Comparison of ENCODE assay signal across 14 cellular contexts in genomic region chr4:152427971-152428370, GRCh38.
A peak's percentile ranks its signal among the peaks of the same experiment; 100 is the strongest.
DNase-seq lines count a peak whose midpoint lies in the region; ATAC-seq, FAIRE-seq and TF ChIP-seq lines count a peak whose summit lies in the region.
"Had no signal": no experiment of that assay in that cellular context is flagged by ENCODE, and none has a peak within 500 bp of the region (broad histone marks: within the 10 kb centered on the region; RNA-seq: fewer than 3 reads in every experiment).

No MANE protein-coding gene starts in this region.

- no peak for DNase-seq in GM19239 (ENCODE audit: insufficient read length, low spot score)
- DNase-seq in LHCN-M2 (ENCODE audit: low read depth) = peak; percentile 19
- peak; percentile 27 for DNase-seq in amniotic epithelial cell (ENCODE audit: low read depth)
- DNase-seq in fibroblast of mammary gland (ENCODE audit: low read depth) = peak; percentile 6
- DNase-seq in T1000 (lab: John Stamatoyannopoulos, UW) = no peak
- DNase-seq in NCI-H2107 (lab: John Stamatoyannopoulos, UW) = no peak
- DNase-seq: ACHN; CD4-positive, CD25-positive, alpha-beta regulatory T cell; DMS53; GF-D8; GOT3; H9 had no signal

- no peak for ATAC-seq in GM19395 (IDR thresholded peaks at IDR 0.05; ENCODE audit: unreplicated experiment)

- no peak overlapping the region for H3K4me3 ChIP-seq in fibroblast of mammary gland (ENCODE audit: control insufficient read depth, low read depth, low read length)
- H3K4me3 ChIP-seq: BLaER1 treated with 17β-estradiol and CSF1 and Interleukin-3, amounts not matched to agents 10 nM and 100 nM had no signal

- no peak for TF ChIP-seq CTCF in fibroblast of mammary gland (conservative IDR thresholded peaks at IDR 0.05; ENCODE audit: control insufficient read depth, insufficient read depth, low read depth, low read length)

- peak; percentile 70 for FAIRE-seq in GM19239 (lab: Jason Lieb, UNC)

Comparison
In these comparisons a context has a peak if more than half of its experiments do, and no peak if none do; other contexts are left out.
1. DNase-seq: peak in LHCN-M2 (single experiment), amniotic epithelial cell (single experiment) and fibroblast of mammary gland (single experiment); none in GM19239 (single experiment), T1000 (single experiment) and NCI-H2107 (single experiment).